In the genomic region with DNA sequence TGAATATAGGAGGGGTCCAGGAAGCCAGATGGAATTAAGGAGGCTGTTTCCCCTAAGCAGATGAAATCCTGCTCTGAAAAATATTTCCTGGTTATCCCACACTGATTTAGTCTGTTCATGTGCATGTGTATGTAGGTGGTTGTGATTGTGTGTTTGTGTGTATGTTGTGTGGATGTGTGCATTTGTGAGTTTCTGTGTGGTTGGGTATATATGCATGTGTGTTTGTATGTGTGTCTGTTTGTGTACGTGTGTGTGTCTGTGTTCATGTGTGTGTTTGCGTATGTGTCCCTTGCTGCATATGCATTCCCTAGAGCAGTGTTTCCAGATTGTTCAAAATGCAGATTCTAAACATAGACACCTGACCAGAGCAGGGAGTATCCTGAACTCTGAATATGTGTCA, we compare ENCODE assay signal across 24 cellular contexts.
"Had no signal": no experiment of that assay in that cellular context is flagged by ENCODE, and none has a peak within 500 bp of the region (broad histone marks: within the 10 kb centered on the region; RNA-seq: fewer than 3 reads in every experiment).

No MANE protein-coding gene starts in this region.

- H3K4me1 ChIP-seq: ascending aorta, breast epithelium had no signal

- H3K4me3 ChIP-seq: ascending aorta, breast epithelium, coronary artery, dorsolateral prefrontal cortex, gastrocnemius medialis had no signal

- H3K36me3 ChIP-seq: ascending aorta, breast epithelium, gastrocnemius medialis had no signal

- ATAC-seq: activated CD4-positive, alpha-beta T cell treated with anti-CD3 and anti-CD28 coated beads for 36 hours; activated CD8-positive, alpha-beta memory T cell treated with anti-CD3 and anti-CD28 coated beads, Interleukin-2, amount 10 ng/mL, durations not matched to agents 7 days and 5 days; activated CD8-positive, alpha-beta T cell treated with anti-CD3 and anti-CD28 coated beads, Interleukin-2, amount 10 ng/mL, durations not matched to agents 7 days and 5 days; esophagus mucosa; gastrocnemius medialis had no signal

- H3K27me3 ChIP-seq: ascending aorta, breast epithelium, foreskin keratinocyte, gastrocnemius medialis had no signal

- H3K9me3 ChIP-seq: ascending aorta, breast epithelium, gastrocnemius medialis had no signal

- DNase-seq: activated CD4-positive, alpha-beta memory T cell treated with anti-CD3 and anti-CD28 coated beads for 36 hours; activated CD4-positive, alpha-beta T cell treated with anti-CD3 and anti-CD28 coated beads for 36 hours; activated CD4-positive, alpha-beta T cell treated with anti-CD3 and anti-CD28 coated beads, Interleukin-2, amount 10 ng/mL, durations not matched to agents 24 days and 14 days; activated CD4-positive, CD25-positive, alpha-beta regulatory T cell; activated CD4-positive, CD25-positive, alpha-beta regulatory T cell treated with anti-CD3 and anti-CD28 coated beads, Interleukin-2, amount 50 U/mL, for 72 hours; activated CD8-positive, alpha-beta memory T cell treated with anti-CD3 and anti-CD28 coated beads, Interleukin-2, amount 10 ng/mL, durations not matched to agents 7 days and 5 days; activated CD8-positive, alpha-beta memory T cell treated with anti-CD3 and anti-CD28 coated beads, Interleukin-2, amount 50 U/mL, for 4 hours; activated CD8-positive, alpha-beta T cell treated with anti-CD3 and anti-CD28 coated beads, Interleukin-2, amount 10 ng/mL, durations not matched to agents 7 days and 5 days; activated effector memory CD4-positive, alpha-beta T cell treated with anti-CD3 and anti-CD28 coated beads, Interleukin-2, amount 50 U/mL, for 16 hours; activated naive CD4-positive, alpha-beta T cell treated with anti-CD3 and anti-CD28 coated beads for 36 hours; activated naive CD8-positive, alpha-beta T cell treated with anti-CD3 and anti-CD28 coated beads, Interleukin-2, amount 10 ng/mL, durations not matched to agents 7 days and 5 days; activated T-cell treated with anti-CD3 and anti-CD28 coated beads, Interleukin-2, amount 50 U/mL, for 1 hour; activated T-cell treated with anti-CD3 and anti-CD28 coated beads, Interleukin-2, amount 50 U/mL, for 48 hours; dorsolateral prefrontal cortex; effector memory CD4-positive, alpha-beta T cell; endodermal cell; foreskin keratinocyte; gastrocnemius medialis; glutamatergic neuron; T-helper 2 cell had no signal

- H3K27ac ChIP-seq: ascending aorta, breast epithelium, coronary artery, dorsolateral prefrontal cortex, foreskin keratinocyte, gastrocnemius medialis had no signal
